In the genomic region with DNA sequence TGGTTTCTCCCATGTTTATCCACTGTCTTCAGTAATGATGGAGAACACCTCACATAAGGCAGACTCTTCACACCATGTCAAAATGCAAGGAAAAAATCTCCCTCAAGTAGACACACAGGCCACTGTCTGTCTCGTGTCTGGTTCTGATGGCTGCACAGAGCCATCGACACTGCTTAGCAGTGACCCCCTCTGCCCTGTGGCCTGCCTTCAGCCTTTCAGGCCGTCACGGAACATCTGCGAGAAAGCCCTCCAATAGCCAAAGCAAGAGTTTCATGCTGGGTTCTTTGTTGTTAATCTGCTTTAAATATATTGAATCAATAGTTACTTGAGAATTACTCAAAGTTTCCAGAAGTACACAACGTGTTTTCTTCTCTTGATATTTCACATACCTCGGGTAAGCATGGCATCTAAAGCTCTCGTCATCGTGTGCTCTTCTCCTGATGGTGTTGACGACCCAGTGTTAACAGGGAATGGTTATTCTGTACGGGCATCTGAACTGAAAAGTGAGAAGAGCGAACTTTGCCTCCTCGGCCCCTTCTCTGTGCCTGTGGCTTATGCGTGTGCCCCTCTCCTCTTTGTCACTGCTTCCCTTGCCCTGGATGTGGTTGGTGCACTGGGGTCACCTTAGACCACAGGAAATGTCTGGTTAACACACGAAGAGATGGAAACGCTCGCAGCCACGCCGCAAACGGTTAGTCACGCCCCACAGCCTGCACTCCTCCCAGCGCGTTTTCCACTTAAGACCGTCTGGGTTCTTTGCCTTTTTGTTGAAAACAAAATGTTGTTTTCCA, we compare ENCODE assay signal across 10 cellular contexts. TPM values are rescaled to one million over a fixed set of nuclear protein-coding genes. Genes with fewer than 3 reads are reported as not detected.
A peak's percentile ranks its signal among the peaks of the same experiment; 100 is the strongest.
DNase-seq lines count a peak whose midpoint lies in the region; ATAC-seq and TF ChIP-seq lines count a peak whose summit lies in the region.
"Had no signal": no experiment of that assay in that cellular context is flagged by ENCODE, and none has a peak within 500 bp of the region (broad histone marks: within the 10 kb centered on the region; RNA-seq: fewer than 3 reads in every experiment).

No MANE protein-coding gene starts in this region.

- H3K4me3 ChIP-seq in endodermal cell (ENCODE audit: low read length) (no peak overlapping the region), right atrium auricular region (no peak overlapping the region)

- H3K36me3 ChIP-seq in endodermal cell (ENCODE audit: control insufficient read depth, insufficient read depth, low read length) (peaks cover 98% of the 10 kb centered on the region), right atrium auricular region (peaks cover 32% of the 10 kb centered on the region)

- no peak overlapping the region for H3K27ac Mint-ChIP-seq in endodermal cell
- H3K27ac Mint-ChIP-seq: dendritic cell treated with granulocyte-macrophage colony-stimulating factor and Interleukin-4, amounts not matched to agents 40 ng/mL and 50 ng/mL, for 4 days had no signal

- no peak overlapping the region for H3K9ac ChIP-seq in endodermal cell (ENCODE audit: extremely low read depth, low read length, poor library complexity, severe bottlenecking)

- no peak overlapping the region for H3K4me3 Mint-ChIP-seq in endodermal cell
- H3K4me3 Mint-ChIP-seq: dendritic cell treated with granulocyte-macrophage colony-stimulating factor and Interleukin-4, amounts not matched to agents 40 ng/mL and 50 ng/mL, for 4 days had no signal

- H3K4me1 ChIP-seq in endodermal cell (ENCODE audit: control insufficient read depth, insufficient read depth, low read length), result no peaks in the 10 kb centered on the region
- H3K4me1 ChIP-seq in right atrium auricular region, result no peaks in the 10 kb centered on the region

- 94 to 95% methylated on average over 20 to 24 of the region's 24 CpGs for WGBS in endodermal cell (ENCODE audit: insufficient coverage in 1 of 2, insufficient read length in 1 of 2), 2 experiments

- H3K27me3 ChIP-seq in endodermal cell (ENCODE audit: control insufficient read depth, insufficient read depth, low read length, poor library complexity, severe bottlenecking) (no peaks in the 10 kb centered on the region), right atrium auricular region (no peaks in the 10 kb centered on the region)

- ATAC-seq in HG02840 (IDR thresholded peaks at IDR 0.05; ENCODE audit: low FRiP score, unreplicated experiment), result no peak

- no peaks in the 10 kb centered on the region for H3K27me3 Mint-ChIP-seq in endodermal cell (ENCODE audit: insufficient read depth)

- H3K9me3 Mint-ChIP-seq in endodermal cell, result no peaks in the 10 kb centered on the region
- H3K9me3 Mint-ChIP-seq: dendritic cell treated with granulocyte-macrophage colony-stimulating factor and Interleukin-4, amounts not matched to agents 40 ng/mL and 50 ng/mL, for 4 days had no signal

- H3K36me3 Mint-ChIP-seq in endodermal cell (ENCODE audit: low read depth), result peaks cover 79% of the 10 kb centered on the region

- TF ChIP-seq CTCF in endodermal cell (conservative IDR thresholded peaks at IDR 0.05), result no peak
- TF ChIP-seq CTCF in right atrium auricular region (IDR thresholded peaks at IDR 0.05), result no peak

- no peaks in the 10 kb centered on the region for H3K4me1 Mint-ChIP-seq in endodermal cell

- H3K9me3 ChIP-seq in endodermal cell (ENCODE audit: control insufficient read depth, low read length) (no peaks in the 10 kb centered on the region), right atrium auricular region (no peaks in the 10 kb centered on the region)

- DNase-seq in MV-4-11 (lab: John Stamatoyannopoulos, UW), result peak; percentile 81
- peak; percentile 53 for DNase-seq in activated CD8-positive, alpha-beta memory T cell treated with anti-CD3 and anti-CD28 coated beads for 4 hours (ENCODE audit: low read depth in 2 of 2)
- DNase-seq in endodermal cell, result no peak
- DNase-seq in stimulated activated CD8-positive, alpha-beta memory T cell treated with anti-CD3 and anti-CD28 coated beads, Interleukin-4, amount 100 ng/mL, for 24 hours (ENCODE audit: low read depth), result peak; percentile 68
- no peak for DNase-seq in DMS53 treated with DMSO at 0.1 percent for 48 hours (lab: John Stamatoyannopoulos, UW; ENCODE audit: unreplicated experiment)
- DNase-seq in posterior vena cava (ENCODE audit: low spot score), result no peak
- no peak for DNase-seq in right atrium auricular region (ENCODE audit: low spot score)
- DNase-seq: EL had no signal

- intact Hi-C loops in posterior vena cava (cut with DNase I), result no loop called here

- H3K27ac ChIP-seq in endodermal cell (ENCODE audit: low read depth, low read length) (peak overlapping the region; percentile 72), right atrium auricular region (peak overlapping the region in 1 of 2 donors; percentile 8)

RNA-seq across cellular contexts. Expression of a gene that starts 33.4 kb away (rescaled TPM):
- total RNA-seq in endodermal cell (100 to 1,000 TPM; 282 to 283 TPM), posterior vena cava (100 to 1,000 TPM; 192 to 195 TPM), right atrium auricular region (10 to 100 TPM; 67.0 to 99.2 TPM)
- polyA plus RNA-seq in endodermal cell (2013, experiment 1 of 2), result 150 TPM
- polyA plus RNA-seq in endodermal cell (2013, experiment 2 of 2), result 132 TPM

Comparison
In these comparisons a context has a peak if more than half of its experiments do, and no peak if none do; other contexts are left out.
1. DNase-seq: peak in MV-4-11 (single experiment), activated CD8-positive, alpha-beta memory T cell treated with anti-CD3 and anti-CD28 coated beads for 4 hours (2 of 2) and stimulated activated CD8-positive, alpha-beta memory T cell treated with anti-CD3 and anti-CD28 coated beads, Interleukin-4, amount 100 ng/mL, for 24 hours (single experiment); none in endodermal cell (single experiment), DMS53 treated with DMSO at 0.1 percent for 48 hours (single experiment), posterior vena cava (single experiment) and right atrium auricular region (single experiment).